ENCODE assay signal across 19 cellular contexts in the genomic region with DNA sequence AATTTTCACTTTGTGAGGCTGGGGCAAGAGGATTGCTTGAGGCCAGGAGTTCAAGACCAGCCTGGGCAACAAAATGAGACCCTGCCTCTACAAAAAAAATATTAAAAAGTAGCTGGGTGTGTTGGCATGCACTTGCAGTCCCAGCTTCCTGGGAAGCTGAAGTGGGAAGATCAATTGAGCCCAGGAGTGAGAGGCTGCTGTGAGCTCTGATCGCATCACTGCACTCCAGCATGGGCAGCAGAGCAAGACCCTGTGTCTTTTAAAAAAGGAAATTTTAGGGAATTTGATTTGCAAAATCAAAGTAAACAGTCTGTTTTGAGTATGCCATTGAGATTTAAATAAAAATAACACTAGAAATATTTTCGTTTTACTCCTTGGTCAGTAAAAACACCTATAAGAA. TPM values are rescaled to one million over a fixed set of nuclear protein-coding genes. Genes with fewer than 3 reads are reported as not detected.
DNase-seq lines count a peak whose midpoint lies in the region; ATAC-seq and TF ChIP-seq lines count a peak whose summit lies in the region.
"Had no signal": no experiment of that assay in that cellular context is flagged by ENCODE, and none has a peak within 500 bp of the region (broad histone marks: within the 10 kb centered on the region; RNA-seq: fewer than 3 reads in every experiment).

No MANE protein-coding gene starts in this region.

- in situ Hi-C loops in gastrocnemius medialis (cut with MboI; ENCODE audit: low sequenced_read_pairs in 4 of 4), result no loop called here

- no peaks in the 10 kb centered on the region for H4K20me1 ChIP-seq in BLaER1

- H3K36me3 Mint-ChIP-seq in stimulated activated effector memory CD8-positive, alpha-beta T cell treated with anti-CD3 and anti-CD28 coated beads, Interleukin-12 subunit alpha, Interleukin-12 subunit beta, amount 100 ng/mL, for 72 hours, result peaks cover 100% of the 10 kb centered on the region

- peak overlapping the region; percentile 14; the same call in 1 of the 2 replicates for H3K4me2 ChIP-seq in BLaER1

- H3K4me3 Mint-ChIP-seq in stimulated activated effector memory CD8-positive, alpha-beta T cell treated with anti-CD3 and anti-CD28 coated beads, Interleukin-12 subunit alpha, Interleukin-12 subunit beta, amount 100 ng/mL, for 72 hours, result no peak overlapping the region
- H3K4me3 Mint-ChIP-seq: CD4-positive, alpha-beta memory T cell had no signal

- TF ChIP-seq CTCF in VCaP (conservative IDR thresholded peaks at IDR 0.05) (no peak), gastrocnemius medialis (IDR thresholded peaks at IDR 0.05 in 4 of 5, conservative IDR thresholded peaks at IDR 0.05 in 1 of 5) (no peak)

- intact Hi-C loops in gastrocnemius medialis (cut with DNase I; ENCODE audit: low total_unique reads), result no loop called here

- H3K36me3 ChIP-seq in BLaER1 (peaks cover 99% of the 10 kb centered on the region), gastrocnemius medialis (peaks cover 12 to 96% of the 10 kb centered on the region in 2 donors)

- H3K9ac ChIP-seq in BLaER1, result no peak overlapping the region
- H3K9ac ChIP-seq: GM23248 had no signal

- H3K27ac ChIP-seq in BLaER1 (0 out of 2 replicates have a peak overlapping the region, but pooled peaks have one; percentile 3), VCaP (peak overlapping the region; percentile 81), gastrocnemius medialis (no peak overlapping the region)
- H3K27ac ChIP-seq: GM23248 had no signal

- H3K27me3 ChIP-seq in BLaER1, result no peaks in the 10 kb centered on the region
- H3K27me3 ChIP-seq in gastrocnemius medialis, result no peaks in the 10 kb centered on the region
- H3K27me3 ChIP-seq: BE2C had no signal

- H3K27ac Mint-ChIP-seq in stimulated activated effector memory CD8-positive, alpha-beta T cell treated with anti-CD3 and anti-CD28 coated beads, Interleukin-12 subunit alpha, Interleukin-12 subunit beta, amount 100 ng/mL, for 72 hours, result peak overlapping the region; percentile 40

- H3K9me3 ChIP-seq in BLaER1 (no peaks in the 10 kb centered on the region), gastrocnemius medialis (no peaks in the 10 kb centered on the region)
- H3K9me3 ChIP-seq: BE2C had no signal

- ATAC-seq in stimulated activated effector memory CD8-positive, alpha-beta T cell treated with anti-CD3 and anti-CD28 coated beads, Interleukin-12 subunit alpha, Interleukin-12 subunit beta, amount 100 ng/mL, for 72 hours, result no peak
- ATAC-seq in gastrocnemius medialis, result no peak
- ATAC-seq in GM21529 (IDR thresholded peaks at IDR 0.05; ENCODE audit: unreplicated experiment), result no peak

- no peak for TF ChIP-seq POLR2A in gastrocnemius medialis (IDR thresholded peaks at IDR 0.05)

- no peak for DNase-seq in stimulated activated effector memory CD8-positive, alpha-beta T cell treated with anti-CD3 and anti-CD28 coated beads, Interleukin-12 subunit alpha, Interleukin-12 subunit beta, amount 100 ng/mL, for 72 hours (ENCODE audit: low spot score in 2 of 2)
- no peak for DNase-seq in gastrocnemius medialis
- DNase-seq in pons (ENCODE audit: low spot score), result no peak
- DNase-seq: ACHN; AML-193; BE2C; C1 segment of cervical spinal cord; Calu3; CD4-positive, alpha-beta memory T cell; COR-L47; DMS53; DND-41; GM23248; H7; HCEC 1CT had no signal

- peaks cover 11% of the 10 kb centered on the region for H3K4me1 ChIP-seq in BLaER1
- H3K4me1 ChIP-seq in gastrocnemius medialis, result no peaks in the 10 kb centered on the region

- peaks cover 22% of the 10 kb centered on the region for H3K4me1 Mint-ChIP-seq in stimulated activated effector memory CD8-positive, alpha-beta T cell treated with anti-CD3 and anti-CD28 coated beads, Interleukin-12 subunit alpha, Interleukin-12 subunit beta, amount 100 ng/mL, for 72 hours

- no peak overlapping the region for H3K4me3 ChIP-seq in BLaER1
- H3K4me3 ChIP-seq in gastrocnemius medialis, result no peak overlapping the region
- H3K4me3 ChIP-seq: GM23248 had no signal

- H3K9me3 Mint-ChIP-seq in stimulated activated effector memory CD8-positive, alpha-beta T cell treated with anti-CD3 and anti-CD28 coated beads, Interleukin-12 subunit alpha, Interleukin-12 subunit beta, amount 100 ng/mL, for 72 hours, result no peaks in the 10 kb centered on the region
- H3K9me3 Mint-ChIP-seq: CD4-positive, alpha-beta memory T cell had no signal

RNA-seq across cellular contexts. Expression of a gene that starts 27.4 kb away (rescaled TPM):
- total RNA-seq in gastrocnemius medialis, result 10 to 100 TPM; 20.8 to 36.1 (median 35.9) TPM

RNA-seq across cellular contexts. Expression of a gene that starts 28.7 kb away (rescaled TPM):
- total RNA-seq in gastrocnemius medialis, result under 1 TPM in 1 of 4 donors, not detected in 3; 0.10 TPM
- total RNA-seq: Calu3, GM23248, H1, H7 had no signal

Comparison
In these comparisons a context has a peak if more than half of its experiments do, and no peak if none do; other contexts are left out.
1. H3K27ac ChIP-seq: peak in BLaER1 (single experiment) and VCaP (single experiment); none in gastrocnemius medialis (0 of 4).